ENCODE assay signal across 23 cellular contexts in the genomic region with DNA sequence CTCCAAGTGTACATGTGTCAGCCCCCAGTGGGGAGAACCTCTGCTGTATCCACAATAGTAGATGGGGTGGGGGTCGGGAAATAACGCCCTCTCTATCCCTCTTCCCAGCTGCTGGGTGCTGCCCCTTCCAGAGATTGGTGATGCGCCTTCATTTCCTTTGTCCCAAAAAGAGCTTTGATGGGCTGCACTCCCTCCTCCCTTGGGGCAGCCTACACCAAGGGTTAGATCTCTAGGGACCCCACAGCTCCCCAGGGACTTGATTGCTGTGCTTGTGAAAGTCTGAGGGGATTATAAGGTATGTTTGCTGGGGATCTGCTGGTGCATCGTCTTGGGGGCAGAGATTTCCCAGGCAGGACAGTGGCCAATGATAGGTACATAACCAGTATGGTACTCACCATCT.
"Had no signal": no experiment of that assay in that cellular context is flagged by ENCODE, and none has a peak within 500 bp of the region (broad histone marks: within the 10 kb centered on the region; RNA-seq: fewer than 3 reads in every experiment).

No MANE protein-coding gene starts in this region.

- DNase-seq: hypothalamus; left colon; left lung; lower lobe of right lung; mammary epithelial cell; mesenchymal stem cell; posterior cingulate gyrus; stimulated activated CD4-positive, alpha-beta T cell treated with anti-CD3 and anti-CD28 coated beads, Interleukin-12 subunit alpha, Interleukin-12 subunit beta, amount 100 ng/mL, for 4 hours; stimulated activated CD4-positive, alpha-beta T cell treated with anti-CD3 and anti-CD28 coated beads, Interleukin-4, amount 100 ng/mL, for 1 hour; tibial artery; upper lobe of right lung had no signal

- H3K9me3 ChIP-seq: left lung, lower lobe of right lung, pancreas, prostate gland, suprapubic skin, thoracic aorta, tibial artery, upper lobe of right lung had no signal

- ATAC-seq: left colon; naive thymus-derived CD8-positive, alpha-beta T cell; right cardiac atrium; sciatic nerve; stimulated activated naive CD8-positive, alpha-beta T cell treated with anti-CD3 and anti-CD28 coated beads, Interleukin-15, Interleukin-2, amounts not matched to agents 100 U/mL and 50 U/mL, for 24 hours had no signal

- FAIRE-seq: islet of Langerhans, kidney, pancreas, urothelium cell line had no signal

- H3K27me3 ChIP-seq: left lung, suprapubic skin, tibial artery, upper lobe of right lung had no signal

- H3K4me1 ChIP-seq: left lung, lower lobe of right lung, pancreas, prostate gland, suprapubic skin, upper lobe of right lung had no signal

- H3K27ac ChIP-seq: left lung, lower lobe of right lung, pancreas, prostate gland, skin epidermis, suprapubic skin, thoracic aorta, tibial artery, upper lobe of right lung had no signal

- H3K4me3 ChIP-seq: left lung, lower lobe of right lung, pancreas, prostate gland, skin epidermis, suprapubic skin, thoracic aorta, tibial artery, upper lobe of right lung had no signal

- H3K36me3 ChIP-seq: left lung, lower lobe of right lung, pancreas, prostate gland, suprapubic skin, thoracic aorta, tibial artery, upper lobe of right lung had no signal
